ENCODE assay signal across 8 cellular contexts in genomic region chr12:122412851-122413433, GRCh38. TPM values are rescaled to one million over a fixed set of nuclear protein-coding genes. Genes with fewer than 3 reads are reported as not detected.
DNase-seq lines count a peak whose midpoint lies in the region; ATAC-seq and TF ChIP-seq lines count a peak whose summit lies in the region.

No MANE protein-coding gene starts in this region.

- peak overlapping the region; percentile 72 for H3K9ac ChIP-seq in OCI-LY3 (ENCODE audit: low read length)

- no peaks in the 10 kb centered on the region for H3K9me3 ChIP-seq in OCI-LY3 (ENCODE audit: insufficient read depth, low read length)

- ATAC-seq in stimulated activated memory B cell treated with anti-CD40 and anti-IgM and Interleukin-4, amounts not matched to agents 10 μg/mL and 1 μg/mL and 100 μg/mL, for 72 hours, result no peak
- no peak for ATAC-seq in GM18520 (IDR thresholded peaks at IDR 0.05; ENCODE audit: unreplicated experiment)

- peak overlapping the region; percentile 88 for H3K27ac Mint-ChIP-seq in stimulated activated memory B cell treated with anti-CD40 and anti-IgM and Interleukin-4, amounts not matched to agents 10 μg/mL and 1 μg/mL and 100 μg/mL, for 72 hours

- no peaks in the 10 kb centered on the region for H3K9me3 Mint-ChIP-seq in stimulated activated memory B cell treated with anti-CD40 and anti-IgM and Interleukin-4, amounts not matched to agents 10 μg/mL and 1 μg/mL and 100 μg/mL, for 72 hours

- H4K20me1 ChIP-seq in OCI-LY3 (ENCODE audit: insufficient read depth, low read length), result no peaks in the 10 kb centered on the region

- H3K79me2 ChIP-seq in OCI-LY3 (ENCODE audit: low read length), result peaks cover 62% of the 10 kb centered on the region

- H3K27me3 ChIP-seq in OCI-LY3 (ENCODE audit: low read depth, low read length), result no peaks in the 10 kb centered on the region
- no peaks in the 10 kb centered on the region for H3K27me3 ChIP-seq in dorsolateral prefrontal cortex

- H3K4me2 ChIP-seq in OCI-LY3 (ENCODE audit: low read length), result peak overlapping the region; percentile 81

- H2AFZ ChIP-seq in OCI-LY3 (ENCODE audit: low read depth, low read length), result 0 out of 2 replicates have a peak overlapping the region, but pooled peaks have one; percentile 39

- DNase-seq in GM12865 (ENCODE audit: low read depth), result peak; percentile 65
- DNase-seq in dorsolateral prefrontal cortex, result no peak
- DNase-seq in hypothalamus (lab: John Stamatoyannopoulos, UW), result no peak
- no peak for DNase-seq in T1000 (lab: John Stamatoyannopoulos, UW)
- DNase-seq in foreskin fibroblast, result no peak

- H3K27me3 Mint-ChIP-seq in stimulated activated memory B cell treated with anti-CD40 and anti-IgM and Interleukin-4, amounts not matched to agents 10 μg/mL and 1 μg/mL and 100 μg/mL, for 72 hours, result no peaks in the 10 kb centered on the region

- H3K27ac ChIP-seq in OCI-LY3 (ENCODE audit: low read length), result peak overlapping the region; percentile 91
- peak overlapping the region in 33 of 59 donors; percentile 3 to 91 (median 41) for H3K27ac ChIP-seq in dorsolateral prefrontal cortex

- H3K4me3 Mint-ChIP-seq in stimulated activated memory B cell treated with anti-CD40 and anti-IgM and Interleukin-4, amounts not matched to agents 10 μg/mL and 1 μg/mL and 100 μg/mL, for 72 hours, result peak overlapping the region; percentile 65

- TF ChIP-seq CTCF in GM12865 (IDR thresholded peaks at IDR 0.05; ENCODE audit: insufficient read depth, low read depth, low read length, missing control alignments) (no peak), OCI-LY3 (IDR thresholded peaks at IDR 0.05; ENCODE audit: low read depth, low read length) (no peak), dorsolateral prefrontal cortex (IDR thresholded peaks at IDR 0.05 in 54 of 56, conservative IDR thresholded peaks at IDR 0.05 in 2 of 56; ENCODE audit: low read depth in 1 of 56, partially characterized antibody in 56 of 56) (no peak), foreskin fibroblast (IDR thresholded peaks at IDR 0.05; ENCODE audit: low read depth, low read length) (no peak)

- peaks cover 6% of the 10 kb centered on the region for H3K36me3 ChIP-seq in OCI-LY3 (replicated peaks; ENCODE audit: low read depth, low read length)

- H3K36me3 Mint-ChIP-seq in stimulated activated memory B cell treated with anti-CD40 and anti-IgM and Interleukin-4, amounts not matched to agents 10 μg/mL and 1 μg/mL and 100 μg/mL, for 72 hours, result peaks cover 4% of the 10 kb centered on the region

- H3K4me1 Mint-ChIP-seq in stimulated activated memory B cell treated with anti-CD40 and anti-IgM and Interleukin-4, amounts not matched to agents 10 μg/mL and 1 μg/mL and 100 μg/mL, for 72 hours, result peaks cover 38% of the 10 kb centered on the region

- H3K4me3 ChIP-seq in GM12865 (ENCODE audit: low read depth, low read length) (peak overlapping the region; percentile 46), OCI-LY3 (ENCODE audit: low read length) (peak overlapping the region; percentile 54), dorsolateral prefrontal cortex (no peak overlapping the region), foreskin fibroblast (ENCODE audit: low read depth in 1 of 2, low read length in 2 of 2) (no peak overlapping the region)

- peaks cover 55% of the 10 kb centered on the region for H3K4me1 ChIP-seq in OCI-LY3 (ENCODE audit: low read length)

- intact Hi-C loops in dorsolateral prefrontal cortex (cut with DNase I), result no loop called here

RNA-seq across cellular contexts. Expression of gene CLIP1, which starts 9.5 kb away (rescaled TPM):
- 100 to 1,000 TPM in 119 of 120 experiments, 10 to 100 TPM in 1; 83.6 to 189 (median 139) TPM for total RNA-seq in dorsolateral prefrontal cortex

Comparison
In these comparisons a context has a peak if more than half of its experiments do, and no peak if none do; other contexts are left out.
1. H3K4me3 ChIP-seq: peak in GM12865 (single experiment) and OCI-LY3 (single experiment); none in dorsolateral prefrontal cortex (0 of 59) and foreskin fibroblast (0 of 2).